27 cellular contexts compared by ENCODE assay signal in the genomic region with DNA sequence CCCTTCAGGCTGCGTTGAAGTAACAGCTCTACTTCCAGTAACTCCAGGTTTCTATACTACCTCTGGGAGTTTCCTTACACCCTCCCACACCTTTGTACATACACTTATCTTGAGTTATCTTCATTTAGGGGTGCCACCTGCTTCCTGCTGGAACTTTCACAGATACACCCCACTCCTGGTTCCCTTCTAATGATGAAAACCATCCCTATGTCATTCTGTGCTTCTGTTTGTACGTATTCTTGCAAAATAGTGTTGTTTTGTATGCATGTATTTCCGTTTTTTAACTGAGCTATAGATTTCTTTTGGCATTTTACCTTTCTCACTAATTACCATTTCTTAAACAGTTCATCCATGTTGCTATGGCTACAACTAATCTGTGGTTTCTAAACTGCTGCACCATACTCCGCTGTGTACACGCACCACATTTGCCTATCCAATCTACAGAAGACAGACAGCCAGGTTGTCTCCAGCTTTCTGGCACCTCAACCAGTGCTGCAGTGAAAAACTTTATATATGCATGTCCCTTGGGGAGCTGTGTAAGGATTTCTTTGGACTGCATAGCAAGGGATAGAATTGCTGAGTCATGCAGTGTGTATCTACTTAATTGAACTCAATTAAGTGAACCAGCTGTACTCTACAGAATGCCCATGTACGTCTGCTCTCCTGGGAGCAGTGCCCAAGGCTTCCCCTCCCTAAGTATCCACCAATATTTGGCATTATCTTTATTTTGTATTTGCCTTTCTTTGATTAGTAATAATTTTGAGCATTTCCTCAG.
"Had no signal": no experiment of that assay in that cellular context is flagged by ENCODE, and none has a peak within 500 bp of the region (broad histone marks: within the 10 kb centered on the region; RNA-seq: fewer than 3 reads in every experiment).

No MANE protein-coding gene starts in this region.

- H3K9me3 Mint-ChIP-seq: stimulated activated effector memory CD8-positive, alpha-beta T cell treated with anti-CD3 and anti-CD28 coated beads, Interleukin-12 subunit alpha, Interleukin-12 subunit beta, amount 100 ng/mL, for 72 hours had no signal

- H3K27ac Mint-ChIP-seq: activated CD4-positive, alpha-beta T cell treated with anti-CD3 and anti-CD28 coated beads for 36 hours; activated CD8-positive, alpha-beta T cell treated with anti-CD3 and anti-CD28 coated beads, Interleukin-2, amount 10 ng/mL, durations not matched to agents 7 days and 5 days; activated naive CD4-positive, alpha-beta T cell treated with anti-CD3 and anti-CD28 coated beads, Interleukin-2, amount 50 U/mL, for 72 hours; activated T-cell treated with anti-CD3 and anti-CD28 coated beads, Interleukin-2, amount 50 U/mL, for 72 hours; immature natural killer cell; nephron; stimulated activated effector memory CD8-positive, alpha-beta T cell treated with anti-CD3 and anti-CD28 coated beads, Interleukin-12 subunit alpha, Interleukin-12 subunit beta, amount 100 ng/mL, for 72 hours; stimulated activated naive CD8-positive, alpha-beta T cell treated with anti-CD3 and anti-CD28 coated beads, Interleukin-15, Interleukin-2, amounts not matched to agents 100 ng/mL and 50 ng/mL, for 24 hours had no signal

- DNase-seq: activated CD4-positive, alpha-beta T cell treated with anti-CD3 and anti-CD28 coated beads for 36 hours; activated CD4-positive, CD25-positive, alpha-beta regulatory T cell; activated CD8-positive, alpha-beta T cell treated with anti-CD3 and anti-CD28 coated beads, Interleukin-2, amount 10 ng/mL, durations not matched to agents 7 days and 5 days; activated naive CD4-positive, alpha-beta T cell; activated T-cell treated with anti-CD3 and anti-CD28 coated beads for 4 hours; activated T-cell treated with anti-CD3 and anti-CD28 coated beads, Interleukin-2, amount 50 U/mL, for 72 hours; central memory CD4-positive, alpha-beta T cell; foreskin fibroblast; head of caudate nucleus; hypothalamus; immature natural killer cell; kidney; left colon; mammary epithelial cell; stimulated activated CD4-positive, alpha-beta T cell treated with anti-CD3 and anti-CD28 coated beads, Interleukin-12 subunit alpha, Interleukin-12 subunit beta, amount 100 ng/mL, for 4 hours; stimulated activated CD4-positive, alpha-beta T cell treated with anti-CD3 and anti-CD28 coated beads, Interleukin-4, amount 100 ng/mL, for 24 hours; trophoblast cell had no signal

- H3K4me3 ChIP-seq: breast epithelium, skin epidermis, thoracic aorta had no signal

- H3K27ac ChIP-seq: breast epithelium, skin epidermis, thoracic aorta had no signal

- H3K4me1 Mint-ChIP-seq: activated CD4-positive, alpha-beta T cell treated with anti-CD3 and anti-CD28 coated beads for 36 hours; immature natural killer cell; stimulated activated effector memory CD8-positive, alpha-beta T cell treated with anti-CD3 and anti-CD28 coated beads, Interleukin-12 subunit alpha, Interleukin-12 subunit beta, amount 100 ng/mL, for 72 hours had no signal

- H3K36me3 ChIP-seq: breast epithelium, thoracic aorta had no signal

- ATAC-seq: activated CD4-positive, alpha-beta T cell treated with anti-CD3 and anti-CD28 coated beads for 36 hours; activated CD8-positive, alpha-beta T cell treated with anti-CD3 and anti-CD28 coated beads, Interleukin-2, amount 10 ng/mL, durations not matched to agents 7 days and 5 days; activated naive CD4-positive, alpha-beta T cell treated with anti-CD3 and anti-CD28 coated beads, Interleukin-2, amount 50 U/mL, for 72 hours; activated T-cell treated with anti-CD3 and anti-CD28 coated beads, Interleukin-2, amount 50 U/mL, for 72 hours; left colon; sciatic nerve; stimulated activated effector memory CD8-positive, alpha-beta T cell treated with anti-CD3 and anti-CD28 coated beads, Interleukin-12 subunit alpha, Interleukin-12 subunit beta, amount 100 ng/mL, for 72 hours had no signal

- H3K9me3 ChIP-seq: thoracic aorta had no signal

- FAIRE-seq: endothelial cell of umbilical vein, kidney, urothelium cell line had no signal

- H3K4me1 ChIP-seq: breast epithelium had no signal

- H3K36me3 Mint-ChIP-seq: activated naive CD4-positive, alpha-beta T cell treated with anti-CD3 and anti-CD28 coated beads, Interleukin-2, amount 50 U/mL, for 72 hours; immature natural killer cell; stimulated activated effector memory CD8-positive, alpha-beta T cell treated with anti-CD3 and anti-CD28 coated beads, Interleukin-12 subunit alpha, Interleukin-12 subunit beta, amount 100 ng/mL, for 72 hours had no signal

- H3K4me3 Mint-ChIP-seq: activated CD4-positive, alpha-beta T cell treated with anti-CD3 and anti-CD28 coated beads for 36 hours; activated CD8-positive, alpha-beta T cell treated with anti-CD3 and anti-CD28 coated beads, Interleukin-2, amount 10 ng/mL, durations not matched to agents 7 days and 5 days; activated T-cell treated with anti-CD3 and anti-CD28 coated beads, Interleukin-2, amount 50 U/mL, for 72 hours; immature natural killer cell; nephron; stimulated activated effector memory CD8-positive, alpha-beta T cell treated with anti-CD3 and anti-CD28 coated beads, Interleukin-12 subunit alpha, Interleukin-12 subunit beta, amount 100 ng/mL, for 72 hours; stimulated activated naive CD8-positive, alpha-beta T cell treated with anti-CD3 and anti-CD28 coated beads, Interleukin-15, Interleukin-2, amounts not matched to agents 100 ng/mL and 50 ng/mL, for 24 hours had no signal
